ENCODE assay signal across 8 cellular contexts in the genomic region with DNA sequence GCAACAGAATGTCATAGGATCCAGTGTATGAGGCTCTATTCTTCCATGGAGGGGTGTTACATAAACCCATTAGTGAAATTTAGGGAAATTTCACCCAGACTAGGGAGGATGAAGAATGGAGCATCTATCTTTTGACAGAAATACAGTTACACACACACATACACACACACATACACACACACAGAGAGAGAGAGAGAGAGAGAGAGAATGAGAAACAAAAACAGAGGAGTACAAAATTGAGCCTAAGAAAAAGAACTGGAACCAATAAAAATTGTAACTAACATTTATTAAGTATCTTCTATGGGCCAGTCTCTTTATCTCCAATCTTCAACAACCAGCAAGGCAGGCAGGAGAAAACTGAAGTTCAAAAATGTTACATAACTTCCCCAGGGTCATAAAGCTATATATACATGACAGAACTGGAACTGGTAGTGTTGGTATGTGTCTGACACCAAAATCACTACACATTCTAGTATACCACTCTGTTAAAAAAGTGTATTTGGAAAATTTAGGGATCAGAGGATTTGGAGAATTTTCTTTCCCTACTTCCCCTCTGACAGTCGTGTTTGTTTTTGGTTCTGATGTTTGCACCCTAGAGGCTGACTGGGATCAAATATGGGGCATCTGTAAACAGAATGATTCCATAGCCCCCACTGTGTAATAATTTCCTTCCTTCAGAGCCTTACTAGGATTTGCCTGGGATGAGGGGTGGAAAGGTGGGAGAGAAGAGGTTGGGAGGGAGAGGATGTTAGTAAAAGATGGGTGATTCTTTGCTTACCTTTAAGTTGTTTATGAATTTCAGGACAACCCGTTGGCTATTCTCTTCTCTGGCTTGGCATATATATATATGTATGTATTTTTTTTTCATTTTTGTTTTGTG. TPM values are rescaled to one million over a fixed set of nuclear protein-coding genes. Genes with fewer than 3 reads are reported as not detected.
DNase-seq lines count a peak whose midpoint lies in the region; ATAC-seq and TF ChIP-seq lines count a peak whose summit lies in the region.

No MANE protein-coding gene starts in this region.

- H3K36me3 ChIP-seq in skeletal muscle tissue (ENCODE audit: control insufficient read depth in 3 of 3, insufficient read depth in 3 of 3, low read length in 3 of 3), result no peaks in the 10 kb centered on the region

- peak overlapping the region; percentile 76 for H3K27ac ChIP-seq in skeletal muscle tissue (ENCODE audit: low read depth, low read length)

- DNase-seq in NCI-H1417 (lab: John Stamatoyannopoulos, UW) (peak in 2 of 3 experiments; percentile 6 to 49), NCI-H1417 treated with DMSO at 0.1 percent for 48 hours (lab: John Stamatoyannopoulos, UW) (no peak), SKM-1 (lab: John Stamatoyannopoulos, UW; ENCODE audit: unreplicated experiment) (peak; percentile 65), fibroblast of villous mesenchyme (ENCODE audit: low read depth) (peak; percentile 29), COLO668 (lab: John Stamatoyannopoulos, UW; ENCODE audit: unreplicated experiment) (no peak), NK-92 (lab: John Stamatoyannopoulos, UW; ENCODE audit: unreplicated experiment) (no peak)

- no peaks in the 10 kb centered on the region for H3K9me3 ChIP-seq in skeletal muscle tissue (ENCODE audit: control insufficient read depth in 3 of 3, low read length in 3 of 3)

- ATAC-seq in HG02678 (IDR thresholded peaks at IDR 0.05; ENCODE audit: unreplicated experiment), result no peak

- no peak overlapping the region for H3K4me3 ChIP-seq in fibroblast of villous mesenchyme (ENCODE audit: low read depth, low read length)
- peak overlapping the region; percentile 12 to 74 (median 17) for H3K4me3 ChIP-seq in skeletal muscle tissue (ENCODE audit: low read length in 3 of 3)

- H3K27me3 ChIP-seq in skeletal muscle tissue (ENCODE audit: control insufficient read depth in 3 of 3, insufficient read depth in 3 of 3, low read length in 3 of 3), result no peaks in the 10 kb centered on the region

- H3K4me1 ChIP-seq in skeletal muscle tissue (ENCODE audit: control insufficient read depth in 3 of 3, insufficient read depth in 3 of 3, low read length in 3 of 3), result peaks cover 7 to 21% (median 9%) of the 10 kb centered on the region in 3 donors

- peak overlapping the region; percentile 72 to 94 (median 88) for H3K9ac ChIP-seq in skeletal muscle tissue (ENCODE audit: low read depth in 1 of 3, low read length in 3 of 3)

- TF ChIP-seq CTCF in fibroblast of villous mesenchyme (IDR thresholded peaks at IDR 0.05; ENCODE audit: insufficient read depth, low read depth, low read length), result no peak

RNA-seq across cellular contexts. Expression of a gene that starts 1.0 kb away (rescaled TPM):
- total RNA-seq in fibroblast of villous mesenchyme, result 23.8 and 41.9 TPM in 2 replicates
- total RNA-seq in skeletal muscle tissue, result 33.9 TPM

Comparison
In these comparisons a context has a peak if more than half of its experiments do, and no peak if none do; other contexts are left out.
1. DNase-seq: peak in NCI-H1417 (2 of 3), SKM-1 (single experiment) and fibroblast of villous mesenchyme (single experiment); none in NCI-H1417 treated with DMSO at 0.1 percent for 48 hours (single experiment), COLO668 (single experiment) and NK-92 (single experiment).